1 cellular context compared by ENCODE assay signal in the genomic region with DNA sequence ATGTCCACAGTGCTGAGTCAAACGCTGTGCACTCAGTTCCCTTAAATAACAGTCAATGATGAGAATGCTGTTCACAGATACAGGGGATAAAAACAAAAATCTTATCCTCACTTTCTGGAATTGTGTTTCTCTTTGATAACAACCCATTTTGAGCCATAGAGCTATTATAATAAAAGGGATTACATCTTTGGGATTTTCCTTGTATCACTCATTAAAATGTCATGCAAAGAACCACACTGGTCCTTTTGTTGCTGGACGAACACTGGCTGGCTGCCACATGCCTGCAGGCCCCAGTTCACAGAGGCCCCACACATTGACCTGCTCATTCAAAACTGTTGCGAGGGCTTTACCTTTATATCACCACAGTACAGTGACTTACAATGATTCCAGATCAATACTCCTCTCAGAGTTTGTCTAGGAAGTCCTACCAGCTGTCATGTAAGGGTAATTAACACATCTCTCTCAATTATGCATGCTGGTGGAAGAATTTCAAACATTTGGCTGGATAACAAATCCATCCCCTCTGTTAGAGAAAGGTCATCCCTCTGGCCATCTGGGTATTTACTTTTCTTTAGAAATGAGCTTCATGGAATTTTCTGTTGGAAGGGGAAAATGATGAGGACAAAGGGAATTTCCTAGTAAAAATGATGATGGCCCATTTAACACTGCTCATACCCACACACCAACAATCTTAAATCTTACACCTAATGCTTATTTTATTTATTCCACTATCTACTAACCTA.
TF ChIP-seq lines count a peak whose summit lies in the region.

No MANE protein-coding gene starts in this region.

TF ChIP-seq in HepG2, 621 proteins besides CTCF, POLR2A, EP300 and RAD21 (continued from another document):
- no peak for TF ChIP-seq HIC2 (CRISPR knock-in tag; IDR thresholded peaks at IDR 0.05; ENCODE audit: low read depth)
- TF ChIP-seq TARDBP (CRISPR knock-in tag; IDR thresholded peaks at IDR 0.05) = no peak
- TF ChIP-seq NFIC (IDR thresholded peaks at IDR 0.05; ENCODE audit: low read length) = peak; percentile 71
- TF ChIP-seq, protein P1, sequence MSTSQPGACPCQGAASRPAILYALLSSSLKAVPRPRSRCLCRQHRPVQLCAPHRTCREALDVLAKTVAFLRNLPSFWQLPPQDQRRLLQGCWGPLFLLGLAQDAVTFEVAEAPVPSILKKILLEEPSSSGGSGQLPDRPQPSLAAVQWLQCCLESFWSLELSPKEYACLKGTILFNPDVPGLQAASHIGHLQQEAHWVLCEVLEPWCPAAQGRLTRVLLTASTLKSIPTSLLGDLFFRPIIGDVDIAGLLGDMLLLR (CRISPR knock-in tag; IDR thresholded peaks at IDR 0.05) = no peak
- TF ChIP-seq SYNCRIP (IDR thresholded peaks at IDR 0.05; ENCODE audit: insufficient read depth, low read depth, low read length) = no peak
- no peak for TF ChIP-seq ZBTB39 (CRISPR knock-in tag; IDR thresholded peaks at IDR 0.05)
- TF ChIP-seq ZMYM4 (CRISPR knock-in tag; IDR thresholded peaks at IDR 0.05) = peak; percentile 38; the same call in 1 of the 2 replicates
- TF ChIP-seq GATAD1 (CRISPR knock-in tag; IDR thresholded peaks at IDR 0.05) = no peak
- no peak for TF ChIP-seq TRIM24 (CRISPR knock-in tag; IDR thresholded peaks at IDR 0.05)
- peak; percentile 70 for TF ChIP-seq MAX (IDR thresholded peaks at IDR 0.05)
- no peak for TF ChIP-seq ZNF547 (CRISPR knock-in tag; IDR thresholded peaks at IDR 0.05)
- no peak for TF ChIP-seq TMF1 (CRISPR knock-in tag; IDR thresholded peaks at IDR 0.05; ENCODE audit: low read depth)
- peak; percentile 83 for TF ChIP-seq BCL6 (CRISPR knock-in tag; IDR thresholded peaks at IDR 0.05)
- 0 out of 2 replicates have a peak, but pooled peaks have one; percentile 21 for TF ChIP-seq HNF4G (IDR thresholded peaks at IDR 0.05; ENCODE audit: borderline replicate concordance, low read depth, low read length)
- TF ChIP-seq HNF4G (CRISPR knock-in tag; IDR thresholded peaks at IDR 0.05; ENCODE audit: borderline replicate concordance, low read depth) = no peak
- TF ChIP-seq HNRNPK (IDR thresholded peaks at IDR 0.05; ENCODE audit: low read depth, low read length, poor library complexity, severe bottlenecking) = no peak
- TF ChIP-seq ZNF879 (CRISPR knock-in tag; IDR thresholded peaks at IDR 0.05) = no peak
- TF ChIP-seq MLLT10 (CRISPR knock-in tag; IDR thresholded peaks at IDR 0.05) = no peak
- TF ChIP-seq PHF20 (CRISPR knock-in tag; IDR thresholded peaks at IDR 0.05) = no peak
- no peak; the same call in 1 of the 2 replicates for TF ChIP-seq ZNF687 (CRISPR knock-in tag; IDR thresholded peaks at IDR 0.05)
- TF ChIP-seq TBX3 (IDR thresholded peaks at IDR 0.05; ENCODE audit: borderline replicate concordance) = peak; percentile 80; the same call in 1 of the 2 replicates
- TF ChIP-seq, protein P2, sequence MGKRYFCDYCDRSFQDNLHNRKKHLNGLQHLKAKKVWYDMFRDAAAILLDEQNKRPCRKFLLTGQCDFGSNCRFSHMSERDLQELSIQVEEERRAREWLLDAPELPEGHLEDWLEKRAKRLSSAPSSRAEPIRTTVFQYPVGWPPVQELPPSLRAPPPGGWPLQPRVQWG (CRISPR knock-in tag; IDR thresholded peaks at IDR 0.05; ENCODE audit: borderline replicate concordance, low read depth) = no peak
- no peak for TF ChIP-seq ZNF672 (CRISPR knock-in tag; IDR thresholded peaks at IDR 0.05)
- TF ChIP-seq GABPB1 (CRISPR knock-in tag; IDR thresholded peaks at IDR 0.05) = no peak
- TF ChIP-seq SAP130 (CRISPR knock-in tag; IDR thresholded peaks at IDR 0.05; ENCODE audit: low read depth) = peak; percentile 60
- TF ChIP-seq ESRRA (CRISPR knock-in tag; IDR thresholded peaks at IDR 0.05; ENCODE audit: low read depth) = no peak
- TF ChIP-seq ZNF274 (CRISPR knock-in tag; IDR thresholded peaks at IDR 0.05) = no peak
- no peak for TF ChIP-seq EZH2 (conservative IDR thresholded peaks at IDR 0.05; ENCODE audit: low read depth, low read length)
- TF ChIP-seq NONO (IDR thresholded peaks at IDR 0.05) = no peak
- TF ChIP-seq NONO (CRISPR knock-in tag; conservative IDR thresholded peaks at IDR 0.05) = no peak
- TF ChIP-seq, protein P3, sequence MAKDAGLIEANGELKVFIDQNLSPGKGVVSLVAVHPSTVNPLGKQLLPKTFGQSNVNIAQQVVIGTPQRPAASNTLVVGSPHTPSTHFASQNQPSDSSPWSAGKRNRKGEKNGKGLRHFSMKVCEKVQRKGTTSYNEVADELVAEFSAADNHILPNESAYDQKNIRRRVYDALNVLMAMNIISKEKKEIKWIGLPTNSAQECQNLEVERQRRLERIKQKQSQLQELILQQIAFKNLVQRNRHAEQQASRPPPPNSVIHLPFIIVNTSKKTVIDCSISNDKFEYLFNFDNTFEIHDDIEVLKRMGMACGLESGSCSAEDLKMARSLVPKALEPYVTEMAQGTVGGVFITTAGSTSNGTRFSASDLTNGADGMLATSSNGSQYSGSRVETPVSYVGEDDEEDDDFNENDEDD (CRISPR knock-in tag; IDR thresholded peaks at IDR 0.05; ENCODE audit: borderline replicate concordance) = peak; percentile 49; the same call in 1 of the 2 replicates
- no peak for TF ChIP-seq NFRKB (IDR thresholded peaks at IDR 0.05)
- TF ChIP-seq FOSL2 (CRISPR knock-in tag; IDR thresholded peaks at IDR 0.05) = no peak
- TF ChIP-seq, protein P4, sequence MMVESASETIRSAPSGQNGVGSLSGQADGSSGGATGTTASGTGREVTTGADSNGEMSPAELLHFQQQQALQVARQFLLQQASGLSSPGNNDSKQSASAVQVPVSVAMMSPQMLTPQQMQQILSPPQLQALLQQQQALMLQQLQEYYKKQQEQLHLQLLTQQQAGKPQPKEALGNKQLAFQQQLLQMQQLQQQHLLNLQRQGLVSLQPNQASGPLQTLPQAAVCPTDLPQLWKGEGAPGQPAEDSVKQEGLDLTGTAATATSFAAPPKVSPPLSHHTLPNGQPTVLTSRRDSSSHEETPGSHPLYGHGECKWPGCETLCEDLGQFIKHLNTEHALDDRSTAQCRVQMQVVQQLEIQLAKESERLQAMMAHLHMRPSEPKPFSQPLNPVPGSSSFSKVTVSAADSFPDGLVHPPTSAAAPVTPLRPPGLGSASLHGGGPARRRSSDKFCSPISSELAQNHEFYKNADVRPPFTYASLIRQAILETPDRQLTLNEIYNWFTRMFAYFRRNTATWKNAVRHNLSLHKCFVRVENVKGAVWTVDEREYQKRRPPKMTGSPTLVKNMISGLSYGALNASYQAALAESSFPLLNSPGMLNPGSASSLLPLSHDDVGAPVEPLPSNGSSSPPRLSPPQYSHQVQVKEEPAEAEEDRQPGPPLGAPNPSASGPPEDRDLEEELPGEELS (CRISPR knock-in tag; IDR thresholded peaks at IDR 0.05) = peak; percentile 76
- TF ChIP-seq MIXL1 (CRISPR knock-in tag; IDR thresholded peaks at IDR 0.05) = 0 out of 2 replicates have a peak, but pooled peaks have one; percentile 10
- TF ChIP-seq ZNF136 (CRISPR knock-in tag; IDR thresholded peaks at IDR 0.05; ENCODE audit: low read depth) = no peak
TF ChIP-seq in HepG2: peak in this region for 71.
